ENCODE assay signal across 8 cellular contexts in genomic region chr7:139230484-139230773, GRCh38. TPM values are rescaled to one million over a fixed set of nuclear protein-coding genes. Genes with fewer than 3 reads are reported as not detected.
DNase-seq lines count a peak whose midpoint lies in the region; ATAC-seq and TF ChIP-seq lines count a peak whose summit lies in the region.

No MANE protein-coding gene starts in this region.

- H3K27me3 ChIP-seq in iPS-18a (ENCODE audit: control insufficient read depth, insufficient read depth, low read length): no peaks in the 10 kb centered on the region

- H3K27me3 Mint-ChIP-seq in HFFc6 (ENCODE audit: insufficient read depth): peaks cover 1% of the 10 kb centered on the region; the same call in 1 of the 2 replicates
- peaks cover 17% of the 10 kb centered on the region for H3K27me3 Mint-ChIP-seq in activated T-helper 2 cell treated with anti-CD3 and anti-CD28 coated beads, Interferon-gamma antibody, Interleukin-2, Interleukin-4, amounts not matched to agents 10 μg/mL and 5 μg/mL and 100 μg/mL, durations not matched to agents 14 hours and 24 hours and 36 hours (ENCODE audit: low read depth)
- no peaks in the 10 kb centered on the region for H3K27me3 Mint-ChIP-seq in stimulated activated naive CD8-positive, alpha-beta T cell treated with anti-CD3 and anti-CD28 coated beads, Interleukin-15, amount 100 ng/mL, for 72 hours

- H3K27ac ChIP-seq in iPS-18a (ENCODE audit: low read length): no peak overlapping the region

- H3K36me3 ChIP-seq in iPS-18a (ENCODE audit: control insufficient read depth, low read depth, low read length): no peaks in the 10 kb centered on the region

- intact Hi-C loops in activated T-helper 2 cell treated with anti-CD3 and anti-CD28 coated beads, Interferon-gamma antibody, Interleukin-2, Interleukin-4, amounts not matched to agents 10 μg/mL and 5 μg/mL and 100 μg/mL, durations not matched to agents 14 hours and 24 hours and 36 hours (cut with micrococcal nuclease): loop anchor here (2.0 to 5.0 kb wide), 5 partner anchors 122 to 452 kb away; partner anchors contain the start of genes KIAA1549 and ZC3HAV1

- peaks cover 34% of the 10 kb centered on the region for H3K4me1 Mint-ChIP-seq in HFFc6 (ENCODE audit: low read depth)
- peaks cover 21% of the 10 kb centered on the region for H3K4me1 Mint-ChIP-seq in activated T-helper 2 cell treated with anti-CD3 and anti-CD28 coated beads, Interferon-gamma antibody, Interleukin-2, Interleukin-4, amounts not matched to agents 10 μg/mL and 5 μg/mL and 100 μg/mL, durations not matched to agents 14 hours and 24 hours and 36 hours (ENCODE audit: low read depth)
- H3K4me1 Mint-ChIP-seq in stimulated activated naive CD8-positive, alpha-beta T cell treated with anti-CD3 and anti-CD28 coated beads, Interleukin-15, amount 100 ng/mL, for 72 hours: peaks cover 26% of the 10 kb centered on the region

- peak overlapping the region; percentile 99 for H3K4me3 Mint-ChIP-seq in HFFc6
- peak overlapping the region; percentile 100 for H3K4me3 Mint-ChIP-seq in activated T-helper 2 cell treated with anti-CD3 and anti-CD28 coated beads, Interferon-gamma antibody, Interleukin-2, Interleukin-4, amounts not matched to agents 10 μg/mL and 5 μg/mL and 100 μg/mL, durations not matched to agents 14 hours and 24 hours and 36 hours (ENCODE audit: low read depth)
- peak overlapping the region; percentile 95 to 99 for H3K4me3 Mint-ChIP-seq in stimulated activated naive CD8-positive, alpha-beta T cell treated with anti-CD3 and anti-CD28 coated beads, Interleukin-15, amount 100 ng/mL, for 72 hours

- H3K9me3 ChIP-seq in iPS-18a (ENCODE audit: control insufficient read depth, low read depth, low read length): no peaks in the 10 kb centered on the region

- TF ChIP-seq CTCF in HFFc6 (IDR thresholded peaks at IDR 0.05): no peak

- peak overlapping the region; percentile 60 for H3K9ac ChIP-seq in iPS-18a (ENCODE audit: low read length)

- no peaks in the 10 kb centered on the region for H3K9me3 Mint-ChIP-seq in HFFc6
- H3K9me3 Mint-ChIP-seq in activated T-helper 2 cell treated with anti-CD3 and anti-CD28 coated beads, Interferon-gamma antibody, Interleukin-2, Interleukin-4, amounts not matched to agents 10 μg/mL and 5 μg/mL and 100 μg/mL, durations not matched to agents 14 hours and 24 hours and 36 hours: no peaks in the 10 kb centered on the region
- H3K9me3 Mint-ChIP-seq in stimulated activated naive CD8-positive, alpha-beta T cell treated with anti-CD3 and anti-CD28 coated beads, Interleukin-15, amount 100 ng/mL, for 72 hours: no peaks in the 10 kb centered on the region

- no peak for ATAC-seq in stimulated activated naive CD8-positive, alpha-beta T cell treated with anti-CD3 and anti-CD28 coated beads, Interleukin-15, amount 100 ng/mL, for 72 hours
- ATAC-seq in GM21526 (IDR thresholded peaks at IDR 0.05; ENCODE audit: low FRiP score, unreplicated experiment) (no peak), esophagus mucosa (no peak), HG03457 (IDR thresholded peaks at IDR 0.05; ENCODE audit: unreplicated experiment) (no peak), GM18861 (IDR thresholded peaks at IDR 0.05; ENCODE audit: unreplicated experiment) (no peak)

- no peaks in the 10 kb centered on the region for H3K4me1 ChIP-seq in iPS-18a (ENCODE audit: control insufficient read depth, low read depth, low read length)

- H3K4me3 ChIP-seq in iPS-18a (ENCODE audit: low read length): peak overlapping the region; percentile 96

- H3K27ac Mint-ChIP-seq in HFFc6: peak overlapping the region; percentile 94
- no peak overlapping the region for H3K27ac Mint-ChIP-seq in activated T-helper 2 cell treated with anti-CD3 and anti-CD28 coated beads, Interferon-gamma antibody, Interleukin-2, Interleukin-4, amounts not matched to agents 10 μg/mL and 5 μg/mL and 100 μg/mL, durations not matched to agents 14 hours and 24 hours and 36 hours
- peak overlapping the region in 1 of 2 donors; percentile 88 for H3K27ac Mint-ChIP-seq in stimulated activated naive CD8-positive, alpha-beta T cell treated with anti-CD3 and anti-CD28 coated beads, Interleukin-15, amount 100 ng/mL, for 72 hours

- peaks cover 5% of the 10 kb centered on the region for H3K36me3 Mint-ChIP-seq in HFFc6 (ENCODE audit: low read depth)
- peaks cover 6% of the 10 kb centered on the region for H3K36me3 Mint-ChIP-seq in activated T-helper 2 cell treated with anti-CD3 and anti-CD28 coated beads, Interferon-gamma antibody, Interleukin-2, Interleukin-4, amounts not matched to agents 10 μg/mL and 5 μg/mL and 100 μg/mL, durations not matched to agents 14 hours and 24 hours and 36 hours (ENCODE audit: low read depth)

- DNase-seq in HFFc6: no peak
- DNase-seq in activated T-helper 2 cell treated with anti-CD3 and anti-CD28 coated beads, Interferon-gamma antibody, Interleukin-2, Interleukin-4, amounts not matched to agents 10 μg/mL and 5 μg/mL and 100 μg/mL, durations not matched to agents 14 hours and 24 hours and 36 hours (ENCODE audit: low spot score): no peak
- no peak for DNase-seq in stimulated activated naive CD8-positive, alpha-beta T cell treated with anti-CD3 and anti-CD28 coated beads, Interleukin-15, amount 100 ng/mL, for 72 hours

RNA-seq across cellular contexts. Expression of gene UBN2, which starts 0.6 kb away (rescaled TPM):
- total RNA-seq in HFFc6 (2021; fragmentation: NEBNext Ultra II Directional; extraction: Animal tissue kit (Norgen Biotek cat#: 25700)): 10 to 100 TPM in 1 of 6 experiments, 1 to 10 TPM in 5; 7.7 to 10.1 (median 9.3) TPM
- 13.6 and 14.1 TPM in 2 replicates for total RNA-seq in activated T-helper 2 cell treated with anti-CD3 and anti-CD28 coated beads, Interferon-gamma antibody, Interleukin-2, Interleukin-4, amounts not matched to agents 10 μg/mL and 5 μg/mL and 100 μg/mL, durations not matched to agents 14 hours and 24 hours and 36 hours
- total RNA-seq in esophagus mucosa: 11.7 TPM
